In genomic region chr15:51266548-51266947, GRCh38 we compare ENCODE assay signal across 9 cellular contexts.
DNase-seq lines count a peak whose midpoint lies in the region; ATAC-seq and TF ChIP-seq lines count a peak whose summit lies in the region.
"Had no signal": no experiment of that assay in that cellular context is flagged by ENCODE, and none has a peak within 500 bp of the region (broad histone marks: within the 10 kb centered on the region; RNA-seq: fewer than 3 reads in every experiment).

No MANE protein-coding gene starts in this region.

- 49% methylated on average over 9 of the region's 9 CpGs for WGBS in HUES64

- H3K27me3 Mint-ChIP-seq in dendritic cell treated with granulocyte-macrophage colony-stimulating factor and Interleukin-4, amounts not matched to agents 40 ng/mL and 50 ng/mL, for 4 days = peaks cover 37% of the 10 kb centered on the region
- peaks cover 24% of the 10 kb centered on the region for H3K27me3 Mint-ChIP-seq in mesothelial cell of epicardium (ENCODE audit: low read depth)

- H3K27ac Mint-ChIP-seq in dendritic cell treated with granulocyte-macrophage colony-stimulating factor and Interleukin-4, amounts not matched to agents 40 ng/mL and 50 ng/mL, for 4 days = no peak overlapping the region
- H3K27ac Mint-ChIP-seq in mesothelial cell of epicardium = no peak overlapping the region

- no peaks in the 10 kb centered on the region for H3K36me3 Mint-ChIP-seq in dendritic cell treated with granulocyte-macrophage colony-stimulating factor and Interleukin-4, amounts not matched to agents 40 ng/mL and 50 ng/mL, for 4 days (ENCODE audit: low read depth)
- no peaks in the 10 kb centered on the region for H3K36me3 Mint-ChIP-seq in mesothelial cell of epicardium

- ATAC-seq in thoracic aorta (ENCODE audit: insufficient number of reproducible peaks, low FRiP score, low read depth) = no peak
- ATAC-seq in GM21390 (IDR thresholded peaks at IDR 0.05; ENCODE audit: unreplicated experiment) = no peak

- peaks cover 35% of the 10 kb centered on the region for H3K27me3 ChIP-seq in HUES64 (ENCODE audit: insufficient read depth, low read length)
- no peaks in the 10 kb centered on the region for H3K27me3 ChIP-seq in thoracic aorta (replicated peaks; ENCODE audit: insufficient read depth)

- H3K9me3 Mint-ChIP-seq in dendritic cell treated with granulocyte-macrophage colony-stimulating factor and Interleukin-4, amounts not matched to agents 40 ng/mL and 50 ng/mL, for 4 days = no peaks in the 10 kb centered on the region
- H3K9me3 Mint-ChIP-seq in mesothelial cell of epicardium = no peaks in the 10 kb centered on the region

- peaks cover 3% of the 10 kb centered on the region; the same call in 1 of the 2 replicates for H3K4me1 ChIP-seq in HUES64 (ENCODE audit: insufficient read depth, low read length)
- H3K4me1 ChIP-seq in thoracic aorta (ENCODE audit: control insufficient read depth in 1 of 2, low read depth in 2 of 2) = no peaks in the 10 kb centered on the region

- H3K4me3 Mint-ChIP-seq in dendritic cell treated with granulocyte-macrophage colony-stimulating factor and Interleukin-4, amounts not matched to agents 40 ng/mL and 50 ng/mL, for 4 days = peak overlapping the region; percentile 66
- peak overlapping the region; percentile 72 for H3K4me3 Mint-ChIP-seq in mesothelial cell of epicardium

- H3K4me1 Mint-ChIP-seq in dendritic cell treated with granulocyte-macrophage colony-stimulating factor and Interleukin-4, amounts not matched to agents 40 ng/mL and 50 ng/mL, for 4 days (ENCODE audit: low read depth) = peaks cover 11% of the 10 kb centered on the region
- H3K4me1 Mint-ChIP-seq in mesothelial cell of epicardium = peaks cover 7% of the 10 kb centered on the region

- no peak overlapping the region for H3K9ac ChIP-seq in HUES64 (ENCODE audit: low read depth, low read length)

- H3K9me3 ChIP-seq in HUES64 (ENCODE audit: insufficient read depth, low read depth, low read length) (0 out of 2 replicates have a peak, but pooled peaks cover 2% of the 10 kb centered on the region), thoracic aorta (no peaks in the 10 kb centered on the region)

- TF ChIP-seq CTCF in mesothelial cell of epicardium (IDR thresholded peaks at IDR 0.05; ENCODE audit: unreplicated experiment) (no peak), thoracic aorta (IDR thresholded peaks at IDR 0.05) (no peak), GM20000 (IDR thresholded peaks at IDR 0.05; ENCODE audit: extremely low read depth, missing control alignments) (no peak)

- H3K4me3 ChIP-seq in HUES64 (ENCODE audit: low read length) = peak overlapping the region; percentile 57
- H3K4me3 ChIP-seq in thoracic aorta = peak overlapping the region; percentile 71

- no peak for DNase-seq in mesothelial cell of epicardium (ENCODE audit: low spot score in 2 of 2, unreplicated experiment in 2 of 2)
- no peak for DNase-seq in thoracic aorta (ENCODE audit: low spot score)
- DNase-seq in cerebellar nuclear complex (lab: John Stamatoyannopoulos, UW) = no peak
- DNase-seq in GM20000 (ENCODE audit: low spot score) = no peak
- DNase-seq: activated CD8-positive, alpha-beta memory T cell treated with anti-CD3 and anti-CD28 coated beads, Interleukin-2, amount 50 U/mL, for 4 hours; T-helper 1 cell had no signal

- H3K27ac ChIP-seq in HUES64 (ENCODE audit: low read depth, low read length) = no peak overlapping the region
- H3K27ac ChIP-seq in thoracic aorta = peak overlapping the region in 1 of 2 donors; percentile 15

- intact Hi-C loops in dendritic cell treated with granulocyte-macrophage colony-stimulating factor and Interleukin-4, amounts not matched to agents 40 ng/mL and 50 ng/mL, for 4 days (cut with micrococcal nuclease) = no loop called here

- H3K36me3 ChIP-seq in HUES64 (ENCODE audit: insufficient read depth, low read length) (no peaks in the 10 kb centered on the region), thoracic aorta (no peaks in the 10 kb centered on the region)
